Comparison of ENCODE assay signal across 8 cellular contexts in genomic region chr15:58771621-58772235, GRCh38. TPM values are rescaled to one million over a fixed set of nuclear protein-coding genes. Genes with fewer than 3 reads are reported as not detected.
DNase-seq lines count a peak whose midpoint lies in the region; ATAC-seq and TF ChIP-seq lines count a peak whose summit lies in the region.

No MANE protein-coding gene starts in this region.

- DNase-seq in T-helper 9 cell (peak; percentile 13), choroid plexus epithelial cell (ENCODE audit: low read depth) (no peak), left lung (peak; percentile 62 to 91), putamen (ENCODE audit: low spot score) (no peak)
- DNase-seq in stimulated activated CD8-positive, alpha-beta memory T cell treated with anti-CD3 and anti-CD28 coated beads, Interleukin-4, amount 100 ng/mL, for 48 hours, result peak; percentile 54

- peak overlapping the region; percentile 78 to 95 (median 89) for H3K9ac ChIP-seq in BLaER1 treated with 17β-estradiol and CSF1 and Interleukin-3, amounts not matched to agents 10 nM and 100 nM

- H3K4me3 ChIP-seq in BLaER1 treated with 17β-estradiol and CSF1 and Interleukin-3, amounts not matched to agents 10 nM and 100 nM, result peak overlapping the region; percentile 92 to 100 (median 95)
- peak overlapping the region; percentile 97 for H3K4me3 ChIP-seq in choroid plexus epithelial cell (ENCODE audit: low read depth, low read length)
- peak overlapping the region; percentile 64 to 79 for H3K4me3 ChIP-seq in left lung

- peaks cover 29 to 52% (median 42%) of the 10 kb centered on the region in 10 experiments for H3K4me1 ChIP-seq in BLaER1 treated with 17β-estradiol and CSF1 and Interleukin-3, amounts not matched to agents 10 nM and 100 nM
- H3K4me1 ChIP-seq in left lung, result peaks cover 24 to 45% of the 10 kb centered on the region in 2 donors

- intact Hi-C loops in left lung (cut with DNase I), result no loop called here

- H3K27ac ChIP-seq in BLaER1 treated with 17β-estradiol and CSF1 and Interleukin-3, amounts not matched to agents 10 nM and 100 nM, result peak overlapping the region; percentile 72 to 87 (median 82)
- peak overlapping the region; percentile 96 to 97 for H3K27ac ChIP-seq in left lung

- no peaks in the 10 kb centered on the region for H3K36me3 ChIP-seq in BLaER1 treated with 17β-estradiol and CSF1 and Interleukin-3, amounts not matched to agents 10 nM and 100 nM
- H3K36me3 ChIP-seq in left lung, result no peaks in the 10 kb centered on the region

- peak overlapping the region; percentile 81 to 100 (median 94) for H3K4me2 ChIP-seq in BLaER1 treated with 17β-estradiol and CSF1 and Interleukin-3, amounts not matched to agents 10 nM and 100 nM

- no peaks in the 10 kb centered on the region for H3K27me3 ChIP-seq in BLaER1 treated with 17β-estradiol and CSF1 and Interleukin-3, amounts not matched to agents 10 nM and 100 nM
- H3K27me3 ChIP-seq in left lung, result no peaks in the 10 kb centered on the region

- peaks cover 0 to 7% (median 0%) of the 10 kb centered on the region in 11 experiments; a peak in 4 of 22 replicates for H3K9me3 ChIP-seq in BLaER1 treated with 17β-estradiol and CSF1 and Interleukin-3, amounts not matched to agents 10 nM and 100 nM (replicated peaks in 1 of 11)
- H3K9me3 ChIP-seq in left lung, result no peaks in the 10 kb centered on the region

- peaks cover 0 to 43% (median 0%) of the 10 kb centered on the region in 11 experiments; a peak in 5 of 22 replicates for H4K20me1 ChIP-seq in BLaER1 treated with 17β-estradiol and CSF1 and Interleukin-3, amounts not matched to agents 10 nM and 100 nM

- no peak for TF ChIP-seq CTCF in choroid plexus epithelial cell (conservative IDR thresholded peaks at IDR 0.05; ENCODE audit: low read depth, low read length)
- TF ChIP-seq CTCF in left lung (IDR thresholded peaks at IDR 0.05), result no peak

- ATAC-seq in GM19397 (IDR thresholded peaks at IDR 0.05; ENCODE audit: unreplicated experiment) (peak; percentile 16), HG03460 (IDR thresholded peaks at IDR 0.05; ENCODE audit: unreplicated experiment) (peak; percentile 10), left lung (peak; percentile 51)

RNA-seq across cellular contexts. Expression of gene MINDY2, which starts 0.6 kb away (rescaled TPM):
- 10 to 100 TPM; 20.6 to 23.5 TPM for total RNA-seq in left lung

RNA-seq across cellular contexts. Expression of gene ADAM10, which starts 22.2 kb away (rescaled TPM):
- 100 to 1,000 TPM; 142 to 167 TPM for total RNA-seq in left lung

Comparison
In these comparisons a context has a peak if more than half of its experiments do, and no peak if none do; other contexts are left out.
1. DNase-seq: peak in T-helper 9 cell (single experiment), left lung (2 of 2) and stimulated activated CD8-positive, alpha-beta memory T cell treated with anti-CD3 and anti-CD28 coated beads, Interleukin-4, amount 100 ng/mL, for 48 hours (single experiment); none in choroid plexus epithelial cell (single experiment) and putamen (single experiment).
2. Peak in every context shown above with its lines, with median percentiles within 50 percentile points of each other: H3K4me3 ChIP-seq and ATAC-seq.